In the genomic region with DNA sequence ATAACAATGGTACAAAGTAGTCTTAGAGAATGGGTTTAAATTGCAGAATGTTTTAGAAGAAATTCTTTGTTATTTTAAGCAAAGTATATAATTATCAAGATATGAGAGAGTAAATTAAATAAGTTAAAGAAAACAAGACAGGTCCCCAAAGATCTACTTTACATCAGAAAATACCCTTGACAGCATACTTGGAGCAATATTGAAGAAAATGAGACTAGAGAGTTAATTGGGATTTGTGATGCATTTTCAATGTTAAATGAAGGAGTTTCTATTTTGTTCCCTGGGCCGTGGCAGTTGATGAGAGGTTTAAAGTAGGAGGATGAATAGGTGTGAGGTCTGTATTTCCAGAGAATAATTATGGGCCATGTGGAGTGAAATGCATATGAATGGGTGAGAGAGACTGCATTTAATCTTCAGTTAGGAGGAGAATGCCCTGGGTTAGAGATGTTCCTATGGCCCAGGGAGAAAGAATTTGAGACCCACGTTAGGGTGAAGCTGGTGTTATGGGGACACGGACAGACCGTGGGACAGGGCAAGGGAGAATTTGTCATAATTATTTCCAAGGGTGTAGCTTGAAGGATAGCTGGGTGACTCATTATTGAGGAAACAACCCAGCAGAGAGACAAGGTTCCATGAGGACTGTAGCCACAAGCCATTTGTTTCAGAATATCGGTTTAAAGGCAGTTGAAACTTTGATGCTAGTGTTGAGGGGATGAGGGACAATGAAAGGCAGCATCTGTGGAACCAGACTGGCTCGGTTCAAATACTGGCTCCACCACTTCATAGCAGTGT, we compare ENCODE assay signal across 21 cellular contexts. TPM values are rescaled to one million over a fixed set of nuclear protein-coding genes. Genes with fewer than 3 reads are reported as not detected.
DNase-seq lines count a peak whose midpoint lies in the region; ATAC-seq, FAIRE-seq and TF ChIP-seq lines count a peak whose summit lies in the region.
"Had no signal": no experiment of that assay in that cellular context is flagged by ENCODE, and none has a peak within 500 bp of the region (broad histone marks: within the 10 kb centered on the region; RNA-seq: fewer than 3 reads in every experiment).

No MANE protein-coding gene starts in this region.

- ATAC-seq in stimulated activated naive CD8-positive, alpha-beta T cell treated with anti-CD3 and anti-CD28 coated beads, Interleukin-15, amount 100 ng/mL, for 72 hours: no peak
- no peak for ATAC-seq in GM18505 (IDR thresholded peaks at IDR 0.05; ENCODE audit: unreplicated experiment)
- no peak for ATAC-seq in GM18858 (IDR thresholded peaks at IDR 0.05; ENCODE audit: unreplicated experiment)
- ATAC-seq: heart left ventricle had no signal

- peaks cover 8 to 9% of the 10 kb centered on the region in 2 donors for H3K4me1 ChIP-seq in thyroid gland

- peaks cover 52% of the 10 kb centered on the region for H3K36me3 Mint-ChIP-seq in stimulated activated naive CD8-positive, alpha-beta T cell treated with anti-CD3 and anti-CD28 coated beads, Interleukin-15, Interleukin-2, amounts not matched to agents 100 ng/mL and 50 ng/mL, for 24 hours (ENCODE audit: low read depth)

- intact Hi-C loops in thyroid gland (cut with DNase I): no loop called here

- no peaks in the 10 kb centered on the region for H3K36me3 ChIP-seq in thyroid gland
- H3K36me3 ChIP-seq: ascending aorta had no signal

- H3K27ac ChIP-seq in thyroid gland: no peak overlapping the region
- H3K27ac ChIP-seq: ascending aorta, PC-9, stomach had no signal

- H3K9me3 Mint-ChIP-seq in stimulated activated naive CD8-positive, alpha-beta T cell treated with anti-CD3 and anti-CD28 coated beads, Interleukin-15, Interleukin-2, amounts not matched to agents 100 ng/mL and 50 ng/mL, for 24 hours: peaks cover 3% of the 10 kb centered on the region
- H3K9me3 Mint-ChIP-seq in stimulated activated naive CD8-positive, alpha-beta T cell treated with anti-CD3 and anti-CD28 coated beads, Interleukin-15, amount 100 ng/mL, for 72 hours: peaks cover 0 to 6% of the 10 kb centered on the region in 2 donors
- H3K9me3 Mint-ChIP-seq: activated CD4-positive, alpha-beta memory T cell treated with anti-CD3 and anti-CD28 coated beads, Interleukin-2, amount 10 ng/mL, durations not matched to agents 7 days and 5 days had no signal

- no peak for DNase-seq in stimulated activated naive CD8-positive, alpha-beta T cell treated with anti-CD3 and anti-CD28 coated beads, Interleukin-15, amount 100 ng/mL, for 72 hours
- DNase-seq in RCC 7860 (ENCODE audit: low spot score) (peak; percentile 18), epithelial cell of esophagus (ENCODE audit: low read depth) (peak; percentile 45), NCI-H2171 treated with DMSO at 0.1 percent for 48 hours (lab: John Stamatoyannopoulos, UW) (no peak), thyroid gland (no peak)
- DNase-seq: activated CD4-positive, alpha-beta memory T cell treated with anti-CD3 and anti-CD28 coated beads, Interleukin-2, amount 10 ng/mL, durations not matched to agents 7 days and 5 days; cortex of kidney; heart left ventricle; islet precursor cell; NCI-H187 treated with DMSO at 0.1 percent for 48 hours; NCI-H510A treated with DMSO at 0.1 percent for 48 hours; PC-9; stomach had no signal

- H3K9me3 ChIP-seq in thyroid gland: no peaks in the 10 kb centered on the region
- H3K9me3 ChIP-seq: ascending aorta, heart left ventricle, stomach had no signal

- TF ChIP-seq CTCF in epithelial cell of esophagus (IDR thresholded peaks at IDR 0.05; ENCODE audit: insufficient read depth, low read depth, low read length, missing control alignments): no peak
- no peak for TF ChIP-seq CTCF in thyroid gland (IDR thresholded peaks at IDR 0.05)

- no peaks in the 10 kb centered on the region for H3K27me3 Mint-ChIP-seq in stimulated activated naive CD8-positive, alpha-beta T cell treated with anti-CD3 and anti-CD28 coated beads, Interleukin-15, Interleukin-2, amounts not matched to agents 100 ng/mL and 50 ng/mL, for 24 hours
- no peaks in the 10 kb centered on the region for H3K27me3 Mint-ChIP-seq in stimulated activated naive CD8-positive, alpha-beta T cell treated with anti-CD3 and anti-CD28 coated beads, Interleukin-15, amount 100 ng/mL, for 72 hours
- H3K27me3 Mint-ChIP-seq: activated CD4-positive, alpha-beta memory T cell treated with anti-CD3 and anti-CD28 coated beads, Interleukin-2, amount 10 ng/mL, durations not matched to agents 7 days and 5 days had no signal

- H3K4me1 Mint-ChIP-seq in stimulated activated naive CD8-positive, alpha-beta T cell treated with anti-CD3 and anti-CD28 coated beads, Interleukin-15, Interleukin-2, amounts not matched to agents 100 ng/mL and 50 ng/mL, for 24 hours (ENCODE audit: low read depth): peaks cover 77% of the 10 kb centered on the region
- peaks cover 78% of the 10 kb centered on the region for H3K4me1 Mint-ChIP-seq in stimulated activated naive CD8-positive, alpha-beta T cell treated with anti-CD3 and anti-CD28 coated beads, Interleukin-15, amount 100 ng/mL, for 72 hours

- 86 to 95% methylated on average over 6 of the region's 6 CpGs for WGBS in thyroid gland, 2 donors

- TF ChIP-seq POLR2A in GM18505 (IDR thresholded peaks at IDR 0.05; ENCODE audit: borderline replicate concordance, extremely low read depth, insufficient read depth, insufficient read length) (no peak), thyroid gland (IDR thresholded peaks at IDR 0.05) (no peak)

- FAIRE-seq in RCC 7860 (lab: Jason Lieb, UNC): no peak
- FAIRE-seq: D721Med, GM18507, GM19239, urothelium cell line had no signal

- H3K27me3 ChIP-seq in thyroid gland: no peaks in the 10 kb centered on the region
- H3K27me3 ChIP-seq: ascending aorta, heart left ventricle, stomach had no signal

- peak overlapping the region; percentile 15 for H3K27ac Mint-ChIP-seq in stimulated activated naive CD8-positive, alpha-beta T cell treated with anti-CD3 and anti-CD28 coated beads, Interleukin-15, Interleukin-2, amounts not matched to agents 100 ng/mL and 50 ng/mL, for 24 hours
- H3K27ac Mint-ChIP-seq in stimulated activated naive CD8-positive, alpha-beta T cell treated with anti-CD3 and anti-CD28 coated beads, Interleukin-15, amount 100 ng/mL, for 72 hours: no peak overlapping the region
- H3K27ac Mint-ChIP-seq: activated CD4-positive, alpha-beta memory T cell treated with anti-CD3 and anti-CD28 coated beads, Interleukin-2, amount 10 ng/mL, durations not matched to agents 7 days and 5 days had no signal

- H3K4me3 ChIP-seq in epithelial cell of esophagus (ENCODE audit: low read length) (no peak overlapping the region), thyroid gland (replicated peaks in 1 of 3) (no peak overlapping the region)
- H3K4me3 ChIP-seq: ascending aorta, heart left ventricle, PC-9, stomach had no signal

- no peak overlapping the region for H3K4me3 Mint-ChIP-seq in stimulated activated naive CD8-positive, alpha-beta T cell treated with anti-CD3 and anti-CD28 coated beads, Interleukin-15, Interleukin-2, amounts not matched to agents 100 ng/mL and 50 ng/mL, for 24 hours
- H3K4me3 Mint-ChIP-seq in stimulated activated naive CD8-positive, alpha-beta T cell treated with anti-CD3 and anti-CD28 coated beads, Interleukin-15, amount 100 ng/mL, for 72 hours: no peak overlapping the region
- H3K4me3 Mint-ChIP-seq: activated CD4-positive, alpha-beta memory T cell treated with anti-CD3 and anti-CD28 coated beads, Interleukin-2, amount 10 ng/mL, durations not matched to agents 7 days and 5 days had no signal

RNA-seq across cellular contexts. Expression of a gene that starts 22.7 kb away (rescaled TPM):
- 10 to 100 TPM; 47.5 to 64.4 (median 50.4) TPM for total RNA-seq in thyroid gland

Comparison
In these comparisons a context has a peak if more than half of its experiments do, and no peak if none do; other contexts are left out.
1. DNase-seq: peak in RCC 7860 (single experiment) and epithelial cell of esophagus (single experiment); none in stimulated activated naive CD8-positive, alpha-beta T cell treated with anti-CD3 and anti-CD28 coated beads, Interleukin-15, amount 100 ng/mL, for 72 hours (0 of 2), NCI-H2171 treated with DMSO at 0.1 percent for 48 hours (single experiment) and thyroid gland (0 of 2).